8 cellular contexts compared by ENCODE assay signal in genomic region chr17:3754458-3755334, GRCh38. TPM values are rescaled to one million over a fixed set of nuclear protein-coding genes. Genes with fewer than 3 reads are reported as not detected.
A peak's percentile ranks its signal among the peaks of the same experiment; 100 is the strongest.
DNase-seq lines count a peak whose midpoint lies in the region; ATAC-seq and TF ChIP-seq lines count a peak whose summit lies in the region.

No MANE protein-coding gene starts in this region.

- H3K9me3 ChIP-seq in Caco-2: no peaks in the 10 kb centered on the region
- H3K9me3 ChIP-seq in parathyroid adenoma (ENCODE audit: control insufficient read depth, low read length): no peaks in the 10 kb centered on the region

- peak overlapping the region; percentile 53 for H3K9ac ChIP-seq in parathyroid adenoma

- BruUV-seq in Caco-2 (replicated peaks; lab: Mats Ljungman, UMichigan): no TSS peak

- peak overlapping the region; percentile 79 for H3K4me3 Mint-ChIP-seq in Caco-2 (ENCODE audit: unreplicated experiment)
- no peak overlapping the region for H3K4me3 Mint-ChIP-seq in activated CD8-positive, alpha-beta T cell treated with anti-CD3 and anti-CD28 coated beads for 36 hours

- TF ChIP-seq CTCF in Caco-2 (IDR thresholded peaks at IDR 0.05; ENCODE audit: insufficient read depth in 1 of 2, low read depth in 1 of 2, low read length in 1 of 2, severe bottlenecking in 1 of 2, unreplicated experiment in 1 of 2): no peak
- TF ChIP-seq CTCF in activated CD8-positive, alpha-beta T cell treated with anti-CD3 and anti-CD28 coated beads for 36 hours (IDR thresholded peaks at IDR 0.05): no peak
- no peak for TF ChIP-seq CTCF in parathyroid adenoma (IDR thresholded peaks at IDR 0.05)

- H2AFZ ChIP-seq in parathyroid adenoma: peak overlapping the region; percentile 99

- DNase-seq in Caco-2 (peak; percentile 92 to 95), NCI-H1436 treated with DMSO at 0.1 percent for 48 hours (lab: John Stamatoyannopoulos, UW) (peak; percentile 82), NCI-H226 (no peak), T1000 (lab: John Stamatoyannopoulos, UW) (no peak), MV-4-11 (lab: John Stamatoyannopoulos, UW) (no peak)
- DNase-seq in activated CD8-positive, alpha-beta T cell treated with anti-CD3 and anti-CD28 coated beads for 36 hours: peak; percentile 87

- POLR2A ChIA-PET in Caco-2 (lab: Charles Lee): interaction anchor here (0.6 to 1.2 kb wide), 3 partner anchors 27 to 125 kb away, joined by 3 to 5 read pairs (median 3); no protein-coding TSS in a partner anchor
- POLR2A ChIA-PET in activated CD8-positive, alpha-beta T cell treated with anti-CD3 and anti-CD28 coated beads for 36 hours (lab: Charles Lee): interaction anchor here (0.6 to 1.2 kb wide), 4 partner anchors 9 to 1174 kb away, joined by 3 to 4 read pairs (median 4); no protein-coding TSS in a partner anchor

- H3K27me3 ChIP-seq in Caco-2 (replicated peaks; ENCODE audit: control insufficient read depth, insufficient read depth, low read length): no peaks in the 10 kb centered on the region
- no peaks in the 10 kb centered on the region for H3K27me3 ChIP-seq in parathyroid adenoma (ENCODE audit: control insufficient read depth, insufficient read depth, low read length)

- peaks cover 3% of the 10 kb centered on the region; the same call in 1 of the 2 replicates for H3K4me1 ChIP-seq in Caco-2
- peaks cover 3% of the 10 kb centered on the region for H3K4me1 ChIP-seq in parathyroid adenoma

- H3K36me3 ChIP-seq in Caco-2 (ENCODE audit: control insufficient read depth, insufficient read depth, low read length) (no peaks in the 10 kb centered on the region), parathyroid adenoma (ENCODE audit: control insufficient read depth, insufficient read depth, low read length) (no peaks in the 10 kb centered on the region)

- peak overlapping the region; percentile 93 for H3K4me2 ChIP-seq in parathyroid adenoma (ENCODE audit: low read length)

- intact Hi-C loops in Caco-2 (cut with micrococcal nuclease; ENCODE audit: unreplicated experiment): no loop called here
- intact Hi-C loops in activated CD8-positive, alpha-beta T cell treated with anti-CD3 and anti-CD28 coated beads for 36 hours (cut with micrococcal nuclease): no loop called here

- no peaks in the 10 kb centered on the region for H3K36me3 Mint-ChIP-seq in Caco-2 (ENCODE audit: insufficient read depth, unreplicated experiment)
- peaks cover 5% of the 10 kb centered on the region for H3K36me3 Mint-ChIP-seq in activated CD8-positive, alpha-beta T cell treated with anti-CD3 and anti-CD28 coated beads for 36 hours (ENCODE audit: low read depth)

- peak overlapping the region; percentile 63 for H3K27ac ChIP-seq in parathyroid adenoma

- H3K4me1 Mint-ChIP-seq in Caco-2 (ENCODE audit: low read depth, unreplicated experiment): no peaks in the 10 kb centered on the region
- peaks cover 28% of the 10 kb centered on the region for H3K4me1 Mint-ChIP-seq in activated CD8-positive, alpha-beta T cell treated with anti-CD3 and anti-CD28 coated beads for 36 hours (ENCODE audit: low read depth)

- CTCF ChIA-PET in Caco-2 (lab: Charles Lee): interaction anchor here (0.6 to 1.0 kb wide), 3 partner anchors 16 to 91 kb away, joined by 3 to 10 read pairs (median 4); partner anchors contain the start of gene NCBP3
- CTCF ChIA-PET in activated CD8-positive, alpha-beta T cell treated with anti-CD3 and anti-CD28 coated beads for 36 hours (lab: Charles Lee): interaction anchor here (1.4 to 4.7 kb wide), 2 partner anchors 16 to 91 kb away, joined by 4 to 24 read pairs; partner anchors contain the start of gene NCBP3

- H3K9me3 Mint-ChIP-seq in Caco-2 (ENCODE audit: unreplicated experiment): no peaks in the 10 kb centered on the region
- H3K9me3 Mint-ChIP-seq in activated CD8-positive, alpha-beta T cell treated with anti-CD3 and anti-CD28 coated beads for 36 hours: peaks cover 6% of the 10 kb centered on the region

- H3K27ac Mint-ChIP-seq in Caco-2 (ENCODE audit: unreplicated experiment): peak overlapping the region; percentile 70
- no peak overlapping the region for H3K27ac Mint-ChIP-seq in activated CD8-positive, alpha-beta T cell treated with anti-CD3 and anti-CD28 coated beads for 36 hours

- ATAC-seq in activated CD8-positive, alpha-beta T cell treated with anti-CD3 and anti-CD28 coated beads for 36 hours: peak; percentile 94
- ATAC-seq in esophagus mucosa: peak; percentile 97

- no peaks in the 10 kb centered on the region for H3K27me3 Mint-ChIP-seq in Caco-2 (ENCODE audit: insufficient read depth, unreplicated experiment)
- H3K27me3 Mint-ChIP-seq in activated CD8-positive, alpha-beta T cell treated with anti-CD3 and anti-CD28 coated beads for 36 hours: no peaks in the 10 kb centered on the region

- H3K4me3 ChIP-seq in Caco-2 (ENCODE audit: low read depth, low read length) (peak overlapping the region; percentile 59), parathyroid adenoma (ENCODE audit: low read depth, low read length) (peak overlapping the region; percentile 88)

- no peaks in the 10 kb centered on the region for H3K79me2 ChIP-seq in parathyroid adenoma

RNA-seq across cellular contexts. Expression of gene HASPIN, which starts 31.0 kb away (rescaled TPM):
- total RNA-seq in Caco-2 (2022) (9.1 and 9.5 TPM in 2 replicates), esophagus mucosa (3.4 TPM)
- total RNA-seq in activated CD8-positive, alpha-beta T cell treated with anti-CD3 and anti-CD28 coated beads for 36 hours: 10 to 100 TPM; 20.7 to 21.3 TPM

RNA-seq across cellular contexts. Expression of gene ITGAE, which starts 46.3 kb away (rescaled TPM):
- 12.5 and 12.8 TPM in 2 replicates for total RNA-seq in Caco-2 (2022)
- 10 to 100 TPM; 31.8 to 32.4 TPM for total RNA-seq in activated CD8-positive, alpha-beta T cell treated with anti-CD3 and anti-CD28 coated beads for 36 hours
- total RNA-seq in esophagus mucosa: 19.4 TPM

RNA-seq across cellular contexts. Expression of gene P2RX5, which starts 58.7 kb away (rescaled TPM):
- total RNA-seq in Caco-2 (2022) (0.66 and 1.4 TPM in 2 replicates), esophagus mucosa (0.72 TPM)
- 10 to 100 TPM; 35.7 to 39.5 TPM for total RNA-seq in activated CD8-positive, alpha-beta T cell treated with anti-CD3 and anti-CD28 coated beads for 36 hours

Comparison
In these comparisons a context has a peak if more than half of its experiments do, and no peak if none do; other contexts are left out.
1. DNase-seq: peak in Caco-2 (2 of 2), NCI-H1436 treated with DMSO at 0.1 percent for 48 hours (single experiment) and activated CD8-positive, alpha-beta T cell treated with anti-CD3 and anti-CD28 coated beads for 36 hours (single experiment); none in NCI-H226 (single experiment), T1000 (single experiment) and MV-4-11 (single experiment).
2. RNA of gene P2RX5, which starts 58.7 kb away (total RNA-seq): 35.7 to 39.5 TPM in activated CD8-positive, alpha-beta T cell treated with anti-CD3 and anti-CD28 coated beads for 36 hours; 0.72 TPM in esophagus mucosa (single experiment) and 0.66 to 1.4 TPM in Caco-2; every median in the first group is over 10 times any median in the second.